Comparison of ENCODE assay signal across 16 cellular contexts in the genomic region with DNA sequence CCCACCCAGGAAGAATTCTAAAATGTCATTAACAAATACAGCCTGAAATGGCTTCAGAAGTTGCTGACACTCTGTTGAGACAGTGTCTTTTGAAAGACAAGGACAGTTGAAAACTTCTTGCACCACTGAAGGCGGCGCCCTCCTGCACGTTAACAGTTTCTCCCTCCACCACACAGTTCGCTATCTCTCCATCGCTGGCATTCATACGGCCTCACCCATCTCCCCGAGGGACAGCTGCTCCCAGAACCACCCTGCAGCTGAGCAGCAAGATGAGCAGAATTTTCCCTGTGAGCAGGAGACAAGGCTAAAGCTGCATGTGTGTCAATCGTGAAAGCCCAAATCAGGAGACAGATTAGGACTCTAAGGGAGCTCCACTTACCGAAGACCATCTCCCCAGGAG.
DNase-seq lines count a peak whose midpoint lies in the region; ATAC-seq and TF ChIP-seq lines count a peak whose summit lies in the region.
"Had no signal": no experiment of that assay in that cellular context is flagged by ENCODE, and none has a peak within 500 bp of the region (broad histone marks: within the 10 kb centered on the region; RNA-seq: fewer than 3 reads in every experiment).

No MANE protein-coding gene starts in this region.

- no peaks in the 10 kb centered on the region for H3K27me3 Mint-ChIP-seq in type B pancreatic cell

- no peak for TF ChIP-seq CTCF in RWPE1 (conservative IDR thresholded peaks at IDR 0.05; ENCODE audit: low read depth)
- peak; percentile 55 for TF ChIP-seq CTCF in foreskin keratinocyte (conservative IDR thresholded peaks at IDR 0.05)
- no peak for TF ChIP-seq CTCF in type B pancreatic cell (conservative IDR thresholded peaks at IDR 0.05)

- ATAC-seq in foreskin keratinocyte (no peak), HG03095 (IDR thresholded peaks at IDR 0.05; ENCODE audit: unreplicated experiment) (no peak), HG03571 (IDR thresholded peaks at IDR 0.05; ENCODE audit: unreplicated experiment) (no peak), GM18858 (IDR thresholded peaks at IDR 0.05; ENCODE audit: unreplicated experiment) (no peak)

- peaks cover 43% of the 10 kb centered on the region for H3K4me1 Mint-ChIP-seq in type B pancreatic cell (ENCODE audit: unreplicated experiment)

- POLR2A ChIA-PET in RWPE1 (lab: Yijun Ruan, JAX; ENCODE audit: low non-redundant PET), result no interaction called here

- DNase-seq in SIG-M5 treated with dmso at 0.1 percent for 504 hours (lab: John Stamatoyannopoulos, UW; ENCODE audit: unreplicated experiment) (peak; percentile 76), SIG-M5 (lab: John Stamatoyannopoulos, UW) (no peak), RWPE1 (ENCODE audit: low spot score) (no peak), foreskin keratinocyte (no peak), type B pancreatic cell (ENCODE audit: extremely low spot score, unreplicated experiment) (no peak)
- DNase-seq: activated CD4-positive, alpha-beta T cell treated with anti-CD3 and anti-CD28 coated beads for 48 hours; activated T-cell treated with anti-CD3 and anti-CD28 coated beads, Interleukin-2, amount 50 U/mL, for 24 hours; CD4-positive, alpha-beta memory T cell; naive B cell; NCI-H2081; NK-92 treated with Interleukin-12 subunit alpha and Interleukin-12 subunit beta, amount 100 ng/mL, for 24 hours; stimulated activated CD4-positive, alpha-beta T cell treated with anti-CD3 and anti-CD28 coated beads, Interleukin-4, amount 100 ng/mL, for 1 hour had no signal

- peaks cover 27% of the 10 kb centered on the region for H3K4me1 ChIP-seq in foreskin keratinocyte

- peak overlapping the region; percentile 91 for H3K27ac Mint-ChIP-seq in type B pancreatic cell
- H3K27ac Mint-ChIP-seq: activated T-cell treated with anti-CD3 and anti-CD28 coated beads, Interleukin-2, amount 50 U/mL, for 24 hours; CD4-positive, alpha-beta memory T cell had no signal

- peak overlapping the region; percentile 46 for H3K4me3 Mint-ChIP-seq in type B pancreatic cell
- H3K4me3 Mint-ChIP-seq: activated T-cell treated with anti-CD3 and anti-CD28 coated beads, Interleukin-2, amount 50 U/mL, for 24 hours had no signal

- H3K27me3 ChIP-seq in foreskin keratinocyte, result no peaks in the 10 kb centered on the region

- no peaks in the 10 kb centered on the region for H3K36me3 Mint-ChIP-seq in type B pancreatic cell
- H3K36me3 Mint-ChIP-seq: CD4-positive, alpha-beta memory T cell; naive B cell had no signal

- H3K9me3 Mint-ChIP-seq in type B pancreatic cell, result peaks cover 5% of the 10 kb centered on the region
- H3K9me3 Mint-ChIP-seq: activated T-cell treated with anti-CD3 and anti-CD28 coated beads, Interleukin-2, amount 50 U/mL, for 24 hours; CD4-positive, alpha-beta memory T cell; naive B cell had no signal

- CTCF ChIA-PET in RWPE1 (lab: Yijun Ruan, JAX), result interaction anchor here (0.6 to 0.9 kb wide), 2 partner anchors 23 to 688 kb away, joined by 4 read pairs; a partner anchor contains a TSS

- H3K27ac ChIP-seq in RWPE1 (peak overlapping the region; percentile 31), foreskin keratinocyte (peak overlapping the region; percentile 46)
- H3K27ac ChIP-seq: 22Rv1 had no signal
